8 cellular contexts compared by ENCODE assay signal in genomic region chr18:13381907-13382682, GRCh38.
DNase-seq lines count a peak whose midpoint lies in the region; ATAC-seq and TF ChIP-seq lines count a peak whose summit lies in the region.

No MANE protein-coding gene starts in this region.

- peak; percentile 94 for DNase-seq in AG20443 (ENCODE audit: low spot score)
- DNase-seq in PC-3, result no peak
- DNase-seq in cerebellar cortex (ENCODE audit: low spot score), result peak; percentile 76
- peak; percentile 38 for DNase-seq in kidney epithelial cell (ENCODE audit: low read depth)
- peak; percentile 45 for DNase-seq in stimulated activated CD8-positive, alpha-beta memory T cell treated with anti-CD3 and anti-CD28 coated beads, Interleukin-4, amount 100 ng/mL, for 48 hours
- DNase-seq in NCI-H1694 treated with DMSO at 0.1 percent for 48 hours (lab: John Stamatoyannopoulos, UW), result no peak
- no peak for DNase-seq in ACHN

- intact Hi-C loops in PC-3 (cut with micrococcal nuclease), result no loop called here

- no peaks in the 10 kb centered on the region for H3K4me1 ChIP-seq in PC-3 (ENCODE audit: insufficient read depth, low read length)

- H3K4me2 ChIP-seq in PC-3 (ENCODE audit: low read length), result peak overlapping the region; percentile 29; the same call in 1 of the 2 replicates

- TF ChIP-seq CTCF in PC-3 (conservative IDR thresholded peaks at IDR 0.05; ENCODE audit: low read depth, low read length) (no peak), kidney epithelial cell (IDR thresholded peaks at IDR 0.05; ENCODE audit: insufficient read depth, low read length, poor library complexity, severe bottlenecking) (no peak)

- H4K20me1 ChIP-seq in PC-3 (ENCODE audit: low read length), result no peaks in the 10 kb centered on the region

- H3K79me2 ChIP-seq in PC-3 (ENCODE audit: low read length), result no peaks in the 10 kb centered on the region

- no peaks in the 10 kb centered on the region for H3K9me2 ChIP-seq in PC-3 (replicated peaks; ENCODE audit: low read length)

- no peak overlapping the region for H2AFZ ChIP-seq in PC-3 (ENCODE audit: low read length)

- POLR2A ChIA-PET in PC-3 (lab: Charles Lee; ENCODE audit: unreplicated experiment), result no interaction called here

- no TSS peak for BruUV-seq in PC-3 (replicated peaks; lab: Mats Ljungman, UMichigan)

- H3K27me3 ChIP-seq in PC-3 (ENCODE audit: low read length), result peaks cover 91% of the 10 kb centered on the region
- no peaks in the 10 kb centered on the region for H3K27me3 ChIP-seq in kidney epithelial cell (ENCODE audit: control insufficient read depth, insufficient read depth, low read length)

- no peak overlapping the region for H3K27ac ChIP-seq in PC-3 (ENCODE audit: low read length)

- H3K4me3 ChIP-seq in PC-3 (ENCODE audit: low read length) (no peak overlapping the region), kidney epithelial cell (ENCODE audit: low read depth, low read length) (no peak overlapping the region)

- no peaks in the 10 kb centered on the region for H3K9me3 ChIP-seq in PC-3 (ENCODE audit: low read length)

- H3F3A ChIP-seq in PC-3 (ENCODE audit: low read length, unreplicated experiment), result no peaks in the 10 kb centered on the region

- H3K9ac ChIP-seq in PC-3 (ENCODE audit: low read length), result no peak overlapping the region

- in situ Hi-C loops in ACHN (cut with HindIII; ENCODE audit: low pct_ligation_motif_present, low pct_unique_long_range_greater_than_20kb, low sequenced_read_pairs), result no loop called here

- ATAC-seq in GM18870 (IDR thresholded peaks at IDR 0.05; ENCODE audit: unreplicated experiment) (peak; percentile 59), PC-3 (0 out of 2 replicates have a peak, but pooled peaks have one; percentile 22)

- CTCF ChIA-PET in PC-3 (lab: Charles Lee), result no interaction called here

- no peaks in the 10 kb centered on the region for H3K36me3 ChIP-seq in PC-3 (ENCODE audit: low read depth, low read length)
- no peaks in the 10 kb centered on the region for H3K36me3 ChIP-seq in kidney epithelial cell (ENCODE audit: control insufficient read depth, insufficient read depth, low read length)

Comparison
In these comparisons a context has a peak if more than half of its experiments do, and no peak if none do; other contexts are left out.
1. DNase-seq: peak in AG20443 (single experiment), cerebellar cortex (single experiment), kidney epithelial cell (single experiment) and stimulated activated CD8-positive, alpha-beta memory T cell treated with anti-CD3 and anti-CD28 coated beads, Interleukin-4, amount 100 ng/mL, for 48 hours (single experiment); none in PC-3 (single experiment), NCI-H1694 treated with DMSO at 0.1 percent for 48 hours (single experiment) and ACHN (single experiment).